Comparison of ENCODE assay signal across 1 cellular context in genomic region chr15:66702770-66703539, GRCh38.
TF ChIP-seq lines count a peak whose summit lies in the region.

No MANE protein-coding gene starts in this region.

TF ChIP-seq in H1, 55 proteins besides CTCF, POLR2A, EP300 and RAD21 (continued from another document):
- TF ChIP-seq SAP30 (IDR thresholded peaks at IDR 0.05; ENCODE audit: insufficient read depth, insufficient replicate concordance, low read length) (no peak), CEBPB (IDR thresholded peaks at IDR 0.05; ENCODE audit: low read depth, low read length) (no peak), BACH1 (IDR thresholded peaks at IDR 0.05; ENCODE audit: low read length) (no peak), E2F6 (IDR thresholded peaks at IDR 0.05) (peak; percentile 91), MAX (IDR thresholded peaks at IDR 0.05) (peak; percentile 89), BCL11A (IDR thresholded peaks at IDR 0.05; ENCODE audit: low read depth in 2 of 2, low read length in 2 of 2) (no peak), CREB1 (IDR thresholded peaks at IDR 0.05) (no peak), SP4 (IDR thresholded peaks at IDR 0.05; ENCODE audit: low read length) (no peak), JUND (IDR thresholded peaks at IDR 0.05; ENCODE audit: low read length) (no peak), PHF8 (conservative IDR thresholded peaks at IDR 0.05; ENCODE audit: low read depth, low read length) (0 out of 2 replicates have a peak, but pooled peaks have one; percentile 1), TBP (IDR thresholded peaks at IDR 0.05; ENCODE audit: low read depth, low read length) (no peak; the same call in 1 of the 2 replicates), KDM5A (IDR thresholded peaks at IDR 0.05; ENCODE audit: low read length) (no peak), HDAC2 (IDR thresholded peaks at IDR 0.05; ENCODE audit: borderline replicate concordance in 1 of 2, low read depth in 2 of 2, low read length in 2 of 2) (no peak), YY1 (IDR thresholded peaks at IDR 0.05; ENCODE audit: low read depth, low read length) (no peak), NANOG (IDR thresholded peaks at IDR 0.05; ENCODE audit: insufficient read depth, low read depth, low read length, poor library complexity, severe bottlenecking) (no peak), CHD7 (IDR thresholded peaks at IDR 0.05; ENCODE audit: insufficient replicate concordance, low read length) (no peak), ZNF274 (IDR thresholded peaks at IDR 0.05; ENCODE audit: borderline replicate concordance, extremely low read depth, low read length) (no peak), SUZ12 (IDR thresholded peaks at IDR 0.05; ENCODE audit: low read length) (peak; percentile 39; the same call in 1 of the 2 replicates), SP1 (IDR thresholded peaks at IDR 0.05; ENCODE audit: low read depth, low read length) (no peak), ATF2 (IDR thresholded peaks at IDR 0.05; ENCODE audit: low read length) (no peak), TCF12 (IDR thresholded peaks at IDR 0.05; ENCODE audit: low read depth, low read length) (no peak), SIRT6 (IDR thresholded peaks at IDR 0.05; ENCODE audit: low read length) (no peak), ASH2L (IDR thresholded peaks at IDR 0.05; ENCODE audit: low read length) (peak; percentile 15), TAF1 (IDR thresholded peaks at IDR 0.05; ENCODE audit: low read depth, low read length) (no peak), EGR1 (IDR thresholded peaks at IDR 0.05; ENCODE audit: borderline replicate concordance, low read depth, low read length) (no peak), MAFK (IDR thresholded peaks at IDR 0.05; ENCODE audit: low read depth, low read length) (no peak), SRF (IDR thresholded peaks at IDR 0.05; ENCODE audit: low read depth, low read length) (no peak), USF2 (IDR thresholded peaks at IDR 0.05; ENCODE audit: low read length) (no peak), SP2 (IDR thresholded peaks at IDR 0.05; ENCODE audit: low read length) (no peak)
